In the genomic region with DNA sequence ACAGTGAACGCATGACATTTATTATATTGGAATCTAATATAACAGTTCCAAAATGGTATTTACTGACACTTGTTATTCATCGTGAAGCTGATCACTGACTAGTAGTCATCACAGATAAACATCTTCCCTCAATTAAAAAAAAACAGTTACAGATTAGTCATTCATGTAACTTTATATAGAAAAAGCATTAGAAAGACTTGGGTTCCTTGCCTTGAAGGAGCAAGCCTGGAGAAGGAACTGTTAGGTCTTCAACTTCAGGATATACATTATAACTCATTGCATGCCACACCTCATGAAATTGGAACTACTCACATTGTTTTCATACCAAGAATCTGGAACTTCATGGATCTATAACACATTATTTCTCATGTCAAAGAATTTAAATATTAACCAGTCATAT, we compare ENCODE assay signal across 22 cellular contexts.
"Had no signal": no experiment of that assay in that cellular context is flagged by ENCODE, and none has a peak within 500 bp of the region (broad histone marks: within the 10 kb centered on the region; RNA-seq: fewer than 3 reads in every experiment).

No MANE protein-coding gene starts in this region.

- DNase-seq: activated CD4-positive, alpha-beta T cell treated with anti-CD3 and anti-CD28 coated beads for 4 hours; activated CD8-positive, alpha-beta memory T cell treated with anti-CD3 and anti-CD28 coated beads, Interleukin-2, amount 50 U/mL, for 4 hours; activated CD8-positive, alpha-beta T cell treated with anti-CD3 and anti-CD28 coated beads for 36 hours; amniotic stem cell; body of pancreas; cerebellar nuclear complex; KG1; NCI-H1048; NCI-H1417; NCI-H1694; NCI-H2029 treated with DMSO at 0.1 percent for 48 hours; NCI-H345; NCI-H510A; NCI-H526 treated with DMSO at 0.1 percent for 48 hours; NK-92 treated with Interleukin-12 subunit alpha and Interleukin-12 subunit beta, amount 100 ng/mL, for 24 hours; OCI-M1; Peyer's patch; SHP77 had no signal

- H3K27ac ChIP-seq: ascending aorta, body of pancreas, cardiac muscle cell, Peyer's patch, RWPE1, SJSA1 had no signal

- H3K4me3 ChIP-seq: ascending aorta, body of pancreas, cardiac muscle cell, Peyer's patch, SJSA1 had no signal

- H3K9me3 ChIP-seq: ascending aorta, Peyer's patch, SJSA1 had no signal

- H3K4me1 ChIP-seq: ascending aorta, Peyer's patch, SJSA1 had no signal

- H3K36me3 ChIP-seq: ascending aorta, cardiac muscle cell, Peyer's patch, SJSA1 had no signal

- H3K27me3 ChIP-seq: ascending aorta, body of pancreas, cardiac muscle cell, Peyer's patch, SJSA1 had no signal
